Comparison of ENCODE assay signal across 9 cellular contexts in genomic region chr22:49503321-49503720, GRCh38.
"Had no signal": no experiment of that assay in that cellular context is flagged by ENCODE, and none has a peak within 500 bp of the region (broad histone marks: within the 10 kb centered on the region; RNA-seq: fewer than 3 reads in every experiment).

No MANE protein-coding gene starts in this region.

- DNase-seq: activated CD4-positive, alpha-beta memory T cell treated with anti-CD3 and anti-CD28 coated beads, Interleukin-2, amount 10 ng/mL, durations not matched to agents 7 days and 5 days; activated CD4-positive, alpha-beta T cell treated with anti-CD3 and anti-CD28 coated beads for 4 hours; activated naive CD4-positive, alpha-beta T cell treated with anti-CD3 and anti-CD28 coated beads, Interleukin-2, amount 10 ng/mL, durations not matched to agents 7 days and 5 days; activated T-cell treated with anti-CD3 and anti-CD28 coated beads, Interleukin-2, amount 50 U/mL, for 24 hours; dorsolateral prefrontal cortex; gastrocnemius medialis; midbrain had no signal

- ATAC-seq: gastrocnemius medialis, right lobe of liver, WTC11 had no signal
